ENCODE assay signal across 20 cellular contexts in the genomic region with DNA sequence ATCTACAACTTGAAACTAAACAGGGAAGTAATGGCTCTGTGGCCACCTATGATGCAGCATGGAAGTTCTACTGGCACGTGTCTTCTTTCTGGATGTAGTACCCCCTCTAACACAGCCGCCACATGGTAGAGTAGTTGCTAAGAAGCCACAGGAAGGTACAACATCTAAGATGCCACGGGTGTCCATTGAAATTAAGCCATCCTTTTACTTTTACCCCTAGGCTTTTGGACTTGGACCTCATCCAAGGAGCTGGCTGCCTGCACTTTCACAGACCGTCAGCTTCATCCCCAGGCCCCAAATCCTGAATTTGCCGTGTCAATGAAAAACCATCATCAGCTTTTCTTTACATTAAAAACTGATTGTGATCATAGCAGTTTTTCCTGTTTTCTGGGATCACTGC.
A peak's percentile ranks its signal among the peaks of the same experiment; 100 is the strongest.
DNase-seq lines count a peak whose midpoint lies in the region; ATAC-seq, FAIRE-seq and TF ChIP-seq lines count a peak whose summit lies in the region.
"Had no signal": no experiment of that assay in that cellular context is flagged by ENCODE, and none has a peak within 500 bp of the region (broad histone marks: within the 10 kb centered on the region; RNA-seq: fewer than 3 reads in every experiment).

No MANE protein-coding gene starts in this region.

- no peak for TF ChIP-seq RAD21 in SK-N-SH (IDR thresholded peaks at IDR 0.05; ENCODE audit: low read length)

- H3K4me3 Mint-ChIP-seq in activated CD4-positive, alpha-beta memory T cell treated with anti-CD3 and anti-CD28 coated beads for 36 hours, result no peak overlapping the region
- H3K4me3 Mint-ChIP-seq in natural killer cell, result no peak overlapping the region
- H3K4me3 Mint-ChIP-seq: CD14-positive monocyte had no signal

- H3K27me3 Mint-ChIP-seq in activated CD4-positive, alpha-beta memory T cell treated with anti-CD3 and anti-CD28 coated beads for 36 hours, result peaks cover 1% of the 10 kb centered on the region
- H3K27me3 Mint-ChIP-seq in natural killer cell (ENCODE audit: low read depth in 2 of 2), result peaks cover 7 to 23% of the 10 kb centered on the region in 2 donors

- H3K79me2 ChIP-seq in SK-N-SH (ENCODE audit: insufficient read depth), result peaks cover 45% of the 10 kb centered on the region

- H3K9me2 ChIP-seq in SK-N-SH, result no peaks in the 10 kb centered on the region

- peaks cover 4% of the 10 kb centered on the region for H3F3A ChIP-seq in SK-N-SH (replicated peaks; ENCODE audit: insufficient read depth)

- DNase-seq in SK-N-SH (peak; percentile 60), NCI-H69 (lab: John Stamatoyannopoulos, UW) (peak; percentile 31), GM12891 (ENCODE audit: insufficient read length, low spot score) (no peak), natural killer cell (no peak)
- no peak for DNase-seq in activated CD4-positive, alpha-beta memory T cell treated with anti-CD3 and anti-CD28 coated beads for 36 hours
- DNase-seq: AML-193, DMS79, KG1, NCI-H1092 treated with DMSO at 0.1 percent for 48 hours, NCI-H146, NCI-H2029 treated with DMSO at 0.1 percent for 48 hours, NCI-H2171, Right ventricle myocardium superior had no signal

- H3K27ac ChIP-seq in SK-N-SH (ENCODE audit: low read depth in 2 of 2, low read length in 1 of 2), result peak overlapping the region in 1 of 2 experiments; percentile 43; a peak in 2 of 4 replicates
- peak overlapping the region; percentile 20 to 79 (median 70) for H3K27ac ChIP-seq in gastroesophageal sphincter
- peak overlapping the region; percentile 69 for H3K27ac ChIP-seq in stomach smooth muscle (ENCODE audit: low read length)
- H3K27ac ChIP-seq: 22Rv1 had no signal

- H3K4me3 ChIP-seq in SK-N-SH (ENCODE audit: low read depth in 2 of 2, low read length in 1 of 2) (no peak overlapping the region), gastroesophageal sphincter (no peak overlapping the region), stomach smooth muscle (ENCODE audit: low read length in 2 of 2) (no peak overlapping the region)

- 0 out of 2 replicates have a peak, but pooled peaks cover 6% of the 10 kb centered on the region for H4K20me1 ChIP-seq in SK-N-SH (ENCODE audit: insufficient read depth)

- H3K27me3 ChIP-seq in SK-N-SH (ENCODE audit: insufficient read depth), result no peaks in the 10 kb centered on the region
- H3K27me3 ChIP-seq in gastroesophageal sphincter, result no peaks in the 10 kb centered on the region
- H3K27me3 ChIP-seq in stomach smooth muscle (ENCODE audit: control insufficient read depth in 1 of 2, insufficient read depth in 2 of 2, low read length in 2 of 2), result no peaks in the 10 kb centered on the region

- H3K36me3 ChIP-seq in SK-N-SH (replicated peaks in 1 of 2; ENCODE audit: control insufficient read depth in 1 of 2, insufficient read depth in 2 of 2, low read length in 1 of 2) (peaks cover 0 to 8% of the 10 kb centered on the region in 2 experiments), gastroesophageal sphincter (no peaks in the 10 kb centered on the region), stomach smooth muscle (ENCODE audit: control insufficient read depth in 2 of 2, insufficient read depth in 2 of 2, low read length in 2 of 2) (no peaks in the 10 kb centered on the region)

- 72% methylated on average over 5 of the region's 5 CpGs for WGBS in SK-N-SH (ENCODE audit: low lambda C conversion rate)
- WGBS in gastroesophageal sphincter (ENCODE audit: low coverage in 1 of 2), 2 donors, result 25 to 40% methylated on average over 5 of the region's 5 CpGs

- TF ChIP-seq CTCF in SK-N-SH (IDR thresholded peaks at IDR 0.05) (no peak), gastroesophageal sphincter (IDR thresholded peaks at IDR 0.05) (no peak), natural killer cell (IDR thresholded peaks at IDR 0.05) (no peak)

- intact Hi-C loops in activated CD4-positive, alpha-beta memory T cell treated with anti-CD3 and anti-CD28 coated beads for 36 hours (cut with micrococcal nuclease), result no loop called here
- intact Hi-C loops in natural killer cell (cut with micrococcal nuclease), result no loop called here

- H3K9me3 Mint-ChIP-seq in activated CD4-positive, alpha-beta memory T cell treated with anti-CD3 and anti-CD28 coated beads for 36 hours, result no peaks in the 10 kb centered on the region
- no peaks in the 10 kb centered on the region for H3K9me3 Mint-ChIP-seq in natural killer cell
- H3K9me3 Mint-ChIP-seq: CD14-positive monocyte had no signal

- no peaks in the 10 kb centered on the region for H3K9me3 ChIP-seq in SK-N-SH
- no peaks in the 10 kb centered on the region for H3K9me3 ChIP-seq in gastroesophageal sphincter
- no peaks in the 10 kb centered on the region for H3K9me3 ChIP-seq in stomach smooth muscle (ENCODE audit: control insufficient read depth in 2 of 2, low read length in 2 of 2)

- H3K4me1 ChIP-seq in SK-N-SH (ENCODE audit: control insufficient read depth in 1 of 2, insufficient read depth in 2 of 2, low read depth in 1 of 2, low read length in 1 of 2), result peaks cover 0 to 9% of the 10 kb centered on the region in 2 experiments; a peak in 2 of 4 replicates
- H3K4me1 ChIP-seq in gastroesophageal sphincter, result peaks cover 12 to 100% (median 20%) of the 10 kb centered on the region in 3 donors
- peaks cover 44% of the 10 kb centered on the region for H3K4me1 ChIP-seq in stomach smooth muscle (ENCODE audit: control insufficient read depth, insufficient read depth, low read length)

- TF ChIP-seq EP300 in SK-N-SH (IDR thresholded peaks at IDR 0.05; ENCODE audit: borderline replicate concordance in 1 of 2, low read depth in 1 of 2, low read length in 1 of 2) (no peak), gastroesophageal sphincter (IDR thresholded peaks at IDR 0.05) (no peak)

- CTCF ChIA-PET in SK-N-SH (lab: Yijun Ruan, JAX), result interaction anchor here (1.1 kb wide), 1 partner anchor 42 kb away, joined by 3 read pairs; no protein-coding TSS in a partner anchor
- CTCF ChIA-PET in activated CD4-positive, alpha-beta memory T cell treated with anti-CD3 and anti-CD28 coated beads for 36 hours (lab: Charles Lee), result no interaction called here

- no peak overlapping the region for H3K9ac ChIP-seq in SK-N-SH
- peak overlapping the region in 1 of 2 donors; percentile 47 for H3K9ac ChIP-seq in stomach smooth muscle (ENCODE audit: low read length in 2 of 2)

- H3K36me3 Mint-ChIP-seq in activated CD4-positive, alpha-beta memory T cell treated with anti-CD3 and anti-CD28 coated beads for 36 hours, result no peaks in the 10 kb centered on the region
- H3K36me3 Mint-ChIP-seq in natural killer cell, result no peaks in the 10 kb centered on the region
- H3K36me3 Mint-ChIP-seq: CD14-positive monocyte had no signal

- no peak for FAIRE-seq in GM12891 (lab: Jason Lieb, UNC)
- FAIRE-seq: HepG2, RCC 7860 had no signal

- no peak for ATAC-seq in SK-N-SH treated with all-trans-retinoic acid at 6 μM for 48 hours
- ATAC-seq in gastroesophageal sphincter, result peak; percentile 17
- ATAC-seq in natural killer cell, result no peak
- ATAC-seq: HepG2 had no signal

- no peak overlapping the region for H2AFZ ChIP-seq in SK-N-SH (ENCODE audit: low read depth)

- no peak overlapping the region for H3K4me2 ChIP-seq in SK-N-SH

- no peak overlapping the region for H3K27ac Mint-ChIP-seq in activated CD4-positive, alpha-beta memory T cell treated with anti-CD3 and anti-CD28 coated beads for 36 hours
- no peak overlapping the region for H3K27ac Mint-ChIP-seq in natural killer cell

- no peak for TF ChIP-seq POLR2A in gastroesophageal sphincter (IDR thresholded peaks at IDR 0.05)
- no peak for TF ChIP-seq POLR2A in GM12891 (IDR thresholded peaks at IDR 0.05; ENCODE audit: low read depth, low read length)

- POLR2A ChIA-PET in SK-N-SH (lab: Yijun Ruan, JAX), result no interaction called here
- POLR2A ChIA-PET in activated CD4-positive, alpha-beta memory T cell treated with anti-CD3 and anti-CD28 coated beads for 36 hours (lab: Charles Lee), result no interaction called here

- H3K4me1 Mint-ChIP-seq in activated CD4-positive, alpha-beta memory T cell treated with anti-CD3 and anti-CD28 coated beads for 36 hours (ENCODE audit: low read depth), result no peaks in the 10 kb centered on the region
- H3K4me1 Mint-ChIP-seq in natural killer cell, result peaks cover 22 to 27% of the 10 kb centered on the region in 2 donors
- H3K4me1 Mint-ChIP-seq: CD14-positive monocyte had no signal

TF ChIP-seq in SK-N-SH, 30 proteins besides CTCF, POLR2A, EP300 and RAD21 (continues in another document):
- TF ChIP-seq IRF3 (IDR thresholded peaks at IDR 0.05; ENCODE audit: low read depth, low read length), result no peak

TF ChIP-seq in SK-N-SH treated with all-trans-retinoic acid at 6 μM for 48 hours, 23 proteins besides CTCF, POLR2A, EP300 and RAD21:
- TF ChIP-seq TCF4 (CRISPR knock-in tag; IDR thresholded peaks at IDR 0.05; ENCODE audit: borderline replicate concordance), result no peak
- no peak for TF ChIP-seq ZNF70 (CRISPR knock-in tag; IDR thresholded peaks at IDR 0.05)

TF ChIP-seq in GM12891, 5 proteins besides CTCF, POLR2A, EP300 and RAD21:
- TF ChIP-seq POLR2AphosphoS5 (IDR thresholded peaks at IDR 0.05; ENCODE audit: low read depth, low read length) (no peak), PAX5 (IDR thresholded peaks at IDR 0.05; ENCODE audit: insufficient read depth, low read length, severe bottlenecking) (no peak), POU2F2 (IDR thresholded peaks at IDR 0.05; ENCODE audit: low read depth, low read length) (no peak), SPI1 (IDR thresholded peaks at IDR 0.05; ENCODE audit: low read depth, low read length) (no peak)

Comparison
In these comparisons a context has a peak if more than half of its experiments do, and no peak if none do; other contexts are left out.
1. DNase-seq: peak in SK-N-SH (single experiment) and NCI-H69 (single experiment); none in activated CD4-positive, alpha-beta memory T cell treated with anti-CD3 and anti-CD28 coated beads for 36 hours (single experiment), GM12891 (single experiment) and natural killer cell (single experiment).